In genomic region chr18:36441872-36442271, GRCh38 we compare ENCODE assay signal across 11 cellular contexts.
A peak's percentile ranks its signal among the peaks of the same experiment; 100 is the strongest.
DNase-seq lines count a peak whose midpoint lies in the region; ATAC-seq and TF ChIP-seq lines count a peak whose summit lies in the region.
"Had no signal": no experiment of that assay in that cellular context is flagged by ENCODE, and none has a peak within 500 bp of the region (broad histone marks: within the 10 kb centered on the region; RNA-seq: fewer than 3 reads in every experiment).

No MANE protein-coding gene starts in this region.

- no TSS peak for BruUV-seq in PC-9 (replicated peaks; lab: Mats Ljungman, UMichigan)

- POLR2A ChIA-PET in PC-9 (lab: Charles Lee; ENCODE audit: unreplicated experiment) = no interaction called here

- H3K27me3 ChIP-seq in PC-9 (ENCODE audit: insufficient read depth, low read depth) (no peaks in the 10 kb centered on the region), esophagus muscularis mucosa (no peaks in the 10 kb centered on the region), osteoblast (ENCODE audit: insufficient read depth, low read length) (no peaks in the 10 kb centered on the region)

- H3K27ac ChIP-seq in PC-9 = peak overlapping the region; percentile 16; the same call in 1 of the 2 replicates
- H3K27ac ChIP-seq in esophagus muscularis mucosa (replicated peaks in 1 of 4) = peak overlapping the region; percentile 61 to 76 (median 68)
- H3K27ac ChIP-seq in osteoblast (ENCODE audit: low read depth, low read length) = peak overlapping the region; percentile 72

- H4K20me1 ChIP-seq in PC-9 (ENCODE audit: insufficient read depth) (no peaks in the 10 kb centered on the region), osteoblast (ENCODE audit: insufficient read depth, low read length) (no peaks in the 10 kb centered on the region)

- H3K4me3 ChIP-seq in PC-9 (no peak overlapping the region), esophagus muscularis mucosa (no peak overlapping the region), osteoblast (ENCODE audit: insufficient read depth, low read length) (no peak overlapping the region)

- no peaks in the 10 kb centered on the region for H3K9me3 Mint-ChIP-seq in activated naive CD4-positive, alpha-beta T cell treated with anti-CD3 and anti-CD28 coated beads for 36 hours
- H3K9me3 Mint-ChIP-seq: stimulated activated naive CD8-positive, alpha-beta T cell treated with anti-CD3 and anti-CD28 coated beads, Interleukin-15, Interleukin-2, amounts not matched to agents 100 ng/mL and 50 ng/mL, for 24 hours; T-helper 1 cell treated with Interleukin-12 subunit alpha and Interleukin-12 subunit beta and Interleukin-4 antibody, amounts not matched to agents 30 μg/mL and 1 μg/mL, for 36 hours had no signal

- no peaks in the 10 kb centered on the region for H3K36me3 Mint-ChIP-seq in activated naive CD4-positive, alpha-beta T cell treated with anti-CD3 and anti-CD28 coated beads for 36 hours (ENCODE audit: low read depth)

- no peaks in the 10 kb centered on the region for H3F3A ChIP-seq in PC-9 (ENCODE audit: insufficient read depth, low read depth)

- no peak for TF ChIP-seq EP300 in esophagus muscularis mucosa (IDR thresholded peaks at IDR 0.05)

- no peaks in the 10 kb centered on the region for H3K36me3 ChIP-seq in PC-9 (ENCODE audit: low read depth)
- H3K36me3 ChIP-seq in esophagus muscularis mucosa = no peaks in the 10 kb centered on the region
- no peaks in the 10 kb centered on the region for H3K36me3 ChIP-seq in osteoblast (ENCODE audit: insufficient read depth, low read length)

- TF ChIP-seq CTCF in PC-9 (conservative IDR thresholded peaks at IDR 0.05) (no peak), esophagus muscularis mucosa (IDR thresholded peaks at IDR 0.05) (no peak), osteoblast (IDR thresholded peaks at IDR 0.05; ENCODE audit: extremely low read depth, low read depth, low read length) (no peak)

- WGBS in esophagus muscularis mucosa = 18% methylated on average over 2 of the region's 2 CpGs

- ATAC-seq in GM18517 (IDR thresholded peaks at IDR 0.05; ENCODE audit: unreplicated experiment) (no peak), HG03565 (IDR thresholded peaks at IDR 0.05; ENCODE audit: unreplicated experiment) (no peak)

- H3K4me2 ChIP-seq in PC-9 (peak overlapping the region; percentile 31; the same call in 1 of the 2 replicates), osteoblast (ENCODE audit: insufficient read depth, low read length) (peak overlapping the region; percentile 38)

- H2AFZ ChIP-seq in PC-9 = no peak overlapping the region
- peak overlapping the region; percentile 49 for H2AFZ ChIP-seq in osteoblast (ENCODE audit: low read length)

- H3K4me1 ChIP-seq in PC-9 (replicated peaks; ENCODE audit: insufficient read depth) (0 out of 2 replicates have a peak, but pooled peaks cover 4% of the 10 kb centered on the region), esophagus muscularis mucosa (peaks cover 37 to 59% (median 49%) of the 10 kb centered on the region in 4 donors), osteoblast (ENCODE audit: insufficient read depth, low read length) (peaks cover 60% of the 10 kb centered on the region)

- no peak overlapping the region for H3K4me3 Mint-ChIP-seq in activated naive CD4-positive, alpha-beta T cell treated with anti-CD3 and anti-CD28 coated beads for 36 hours
- H3K4me3 Mint-ChIP-seq: stimulated activated naive CD8-positive, alpha-beta T cell treated with anti-CD3 and anti-CD28 coated beads, Interleukin-15, Interleukin-2, amounts not matched to agents 100 ng/mL and 50 ng/mL, for 24 hours; T-helper 1 cell treated with Interleukin-12 subunit alpha and Interleukin-12 subunit beta and Interleukin-4 antibody, amounts not matched to agents 30 μg/mL and 1 μg/mL, for 36 hours had no signal

- CTCF ChIA-PET in PC-9 (lab: Charles Lee) = interaction anchor here (0.5 kb wide), 1 partner anchor 132 kb away, joined by 3 read pairs; no protein-coding TSS in a partner anchor
- CTCF ChIA-PET in activated naive CD4-positive, alpha-beta T cell treated with anti-CD3 and anti-CD28 coated beads for 36 hours (lab: Charles Lee) = interaction anchor here (0.6 kb wide), 1 partner anchor 946 kb away, joined by 3 read pairs; no protein-coding TSS in a partner anchor

- no peaks in the 10 kb centered on the region for H3K9me2 ChIP-seq in PC-9 (ENCODE audit: insufficient read depth)

- peak; percentile 65 for DNase-seq in AG20443 (ENCODE audit: low spot score)
- peak in 1 of 2 experiments; percentile 34 for DNase-seq in PC-9
- no peak for DNase-seq in esophagus muscularis mucosa (ENCODE audit: extremely low spot score)
- no peak for DNase-seq in osteoblast (ENCODE audit: insufficient read length, low spot score, missing footprints)
- DNase-seq in activated naive CD4-positive, alpha-beta T cell treated with anti-CD3 and anti-CD28 coated beads for 36 hours = no peak
- DNase-seq in nucleus accumbens (lab: John Stamatoyannopoulos, UW) = no peak
- DNase-seq: NCI-H2171 had no signal

- H3K4me1 Mint-ChIP-seq in activated naive CD4-positive, alpha-beta T cell treated with anti-CD3 and anti-CD28 coated beads for 36 hours (ENCODE audit: low read depth) = no peaks in the 10 kb centered on the region

- H3K27ac Mint-ChIP-seq in activated naive CD4-positive, alpha-beta T cell treated with anti-CD3 and anti-CD28 coated beads for 36 hours = no peak overlapping the region
- H3K27ac Mint-ChIP-seq: stimulated activated naive CD8-positive, alpha-beta T cell treated with anti-CD3 and anti-CD28 coated beads, Interleukin-15, Interleukin-2, amounts not matched to agents 100 ng/mL and 50 ng/mL, for 24 hours; T-helper 1 cell treated with Interleukin-12 subunit alpha and Interleukin-12 subunit beta and Interleukin-4 antibody, amounts not matched to agents 30 μg/mL and 1 μg/mL, for 36 hours had no signal

- no peak for TF ChIP-seq POLR2A in esophagus muscularis mucosa (IDR thresholded peaks at IDR 0.05; ENCODE audit: low read depth)

- peaks cover 26% of the 10 kb centered on the region for H3K27me3 Mint-ChIP-seq in activated naive CD4-positive, alpha-beta T cell treated with anti-CD3 and anti-CD28 coated beads for 36 hours (ENCODE audit: low read depth)

- no peaks in the 10 kb centered on the region for H3K9me3 ChIP-seq in PC-9 (ENCODE audit: insufficient read depth, low read depth)
- no peaks in the 10 kb centered on the region for H3K9me3 ChIP-seq in esophagus muscularis mucosa
- no peaks in the 10 kb centered on the region for H3K9me3 ChIP-seq in osteoblast (ENCODE audit: low read depth, low read length)

- no peaks in the 10 kb centered on the region for H3K79me2 ChIP-seq in PC-9 (ENCODE audit: low read depth)
- H3K79me2 ChIP-seq in osteoblast (ENCODE audit: insufficient read depth, low read length) = peaks cover 4% of the 10 kb centered on the region

- intact Hi-C loops in PC-9 (cut with micrococcal nuclease; ENCODE audit: unreplicated experiment) = loop anchor here (5.0 kb wide), 1 partner anchor 90 kb away; no protein-coding TSS in a partner anchor
- intact Hi-C loops in esophagus muscularis mucosa (cut with DNase I) = no loop called here
- intact Hi-C loops in activated naive CD4-positive, alpha-beta T cell treated with anti-CD3 and anti-CD28 coated beads for 36 hours (cut with micrococcal nuclease) = no loop called here

Comparison
In these comparisons a context has a peak if more than half of its experiments do, and no peak if none do; other contexts are left out.
1. H3K27ac ChIP-seq: peak in every context shown above with its lines; median percentile 72 in osteoblast; 68 in esophagus muscularis mucosa; 16 in PC-9.